27 cellular contexts compared by ENCODE assay signal in genomic region chr14:81055971-81056370, GRCh38.
"Had no signal": no experiment of that assay in that cellular context is flagged by ENCODE, and none has a peak within 500 bp of the region (broad histone marks: within the 10 kb centered on the region; RNA-seq: fewer than 3 reads in every experiment).

No MANE protein-coding gene starts in this region.

- H3K9me3 ChIP-seq: colonic mucosa, esophagus muscularis mucosa, esophagus squamous epithelium, gastrocnemius medialis had no signal

- ATAC-seq: effector memory CD8-positive, alpha-beta T cell; esophagus mucosa; foreskin keratinocyte; gastrocnemius medialis; gastroesophageal sphincter; heart left ventricle; heart right ventricle had no signal

- H3K4me1 ChIP-seq: colonic mucosa, esophagus muscularis mucosa, esophagus squamous epithelium, foreskin keratinocyte, gastrocnemius medialis, gastroesophageal sphincter, heart left ventricle, heart right ventricle had no signal

- H3K27ac ChIP-seq: colonic mucosa, coronary artery, dorsolateral prefrontal cortex, epithelial cell of prostate, esophagus muscularis mucosa, esophagus squamous epithelium, foreskin keratinocyte, gastrocnemius medialis, gastroesophageal sphincter, heart left ventricle, heart right ventricle had no signal

- DNase-seq: colonic mucosa; cortex of kidney; dermis blood vessel endothelial cell; dorsolateral prefrontal cortex; effector CD4-positive, alpha-beta T cell; effector CD8-positive, alpha-beta T cell; effector memory CD4-positive, alpha-beta T cell; effector memory CD8-positive, alpha-beta T cell; endodermal cell; esophagus squamous epithelium; foreskin fibroblast; foreskin keratinocyte; foreskin melanocyte; gastrocnemius medialis; glutamatergic neuron; head of caudate nucleus; heart left ventricle; heart right ventricle had no signal

- H3K27me3 ChIP-seq: colonic mucosa, dorsolateral prefrontal cortex, esophagus muscularis mucosa, esophagus squamous epithelium, foreskin keratinocyte, gastrocnemius medialis, gastroesophageal sphincter, heart left ventricle, heart right ventricle had no signal

- H3K36me3 ChIP-seq: colonic mucosa, esophagus muscularis mucosa, esophagus squamous epithelium, gastrocnemius medialis, gastroesophageal sphincter, heart left ventricle, heart right ventricle had no signal

- H3K4me3 ChIP-seq: colonic mucosa, coronary artery, dorsolateral prefrontal cortex, esophagus muscularis mucosa, esophagus squamous epithelium, gastrocnemius medialis, gastroesophageal sphincter, heart left ventricle, heart right ventricle had no signal

- FAIRE-seq: colon, endometrium, endothelial cell of umbilical vein, frontal cortex had no signal
